In the genomic region with DNA sequence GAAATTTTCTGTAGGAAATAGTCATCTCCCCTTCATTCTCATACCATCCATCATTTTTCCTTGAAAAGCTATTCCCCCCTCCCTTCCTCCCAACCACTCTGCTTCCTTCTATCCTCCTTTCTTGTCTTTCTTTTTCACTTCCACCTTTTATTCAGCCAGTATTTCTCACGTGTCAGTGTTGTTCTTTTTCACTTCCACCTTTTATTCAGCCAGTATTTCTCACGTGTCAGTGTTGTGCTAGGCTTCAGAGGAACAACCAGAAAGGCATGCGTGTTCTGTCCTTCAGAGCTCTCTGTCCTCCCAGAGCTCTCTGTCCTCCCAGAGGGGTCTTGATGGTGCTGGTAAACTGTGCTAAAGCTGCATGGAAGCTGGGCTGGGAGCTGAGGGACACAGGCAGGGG, we compare ENCODE assay signal across 28 cellular contexts.
DNase-seq lines count a peak whose midpoint lies in the region; ATAC-seq and TF ChIP-seq lines count a peak whose summit lies in the region.
"Had no signal": no experiment of that assay in that cellular context is flagged by ENCODE, and none has a peak within 500 bp of the region (broad histone marks: within the 10 kb centered on the region; RNA-seq: fewer than 3 reads in every experiment).

No MANE protein-coding gene starts in this region.

- intact Hi-C loops in left ventricle myocardium superior (cut with micrococcal nuclease) (no loop called here), left ventricle myocardium inferior (cut with micrococcal nuclease) (no loop called here)

- ATAC-seq in left ventricle myocardium superior: peak; percentile 63
- ATAC-seq: A549; activated CD4-positive, alpha-beta T cell treated with anti-CD3 and anti-CD28 coated beads for 36 hours; activated T-cell treated with anti-CD3 and anti-CD28 coated beads, Interleukin-2, amount 50 U/mL, for 4 hours had no signal

- no peak for TF ChIP-seq CTCF in left ventricle myocardium inferior (IDR thresholded peaks at IDR 0.05; ENCODE audit: borderline replicate concordance)

- H3K4me3 ChIP-seq in left ventricle myocardium inferior: no peak overlapping the region
- H3K4me3 ChIP-seq: A549, HAP-1, heart right ventricle, sigmoid colon, SJSA1 had no signal

- no peak for DNase-seq in left ventricle myocardium superior
- DNase-seq in left ventricle myocardium inferior: no peak
- DNase-seq in NAMALWA (ENCODE audit: low spot score): peak; percentile 26
- peak; percentile 60 for DNase-seq in medulla oblongata (ENCODE audit: extremely low spot score)
- DNase-seq in islet precursor cell: no peak
- DNase-seq in NCI-H2081 (lab: John Stamatoyannopoulos, UW): no peak
- DNase-seq in HuH-7 (ENCODE audit: low spot score): no peak
- DNase-seq in activated CD8-positive, alpha-beta memory T cell treated with anti-CD3 and anti-CD28 coated beads, Interleukin-2, amount 50 U/mL, for 4 hours: no peak
- DNase-seq: activated CD4-positive, alpha-beta T cell treated with anti-CD3 and anti-CD28 coated beads for 36 hours; activated CD8-positive, alpha-beta memory T cell treated with anti-CD3 and anti-CD28 coated beads for 24 hours; activated T-cell treated with anti-CD3 and anti-CD28 coated beads, Interleukin-2, amount 50 U/mL, for 4 hours; BE2C; Caco-2; DMS79 treated with DMSO at 0.1 percent for 48 hours; effector CD8-positive, alpha-beta T cell; erythroblast; heart right ventricle; NCI-H1105 treated with DMSO at 0.1 percent for 48 hours; NCI-H2081 treated with DMSO at 0.1 percent for 48 hours; NCI-H446 treated with DMSO at 0.1 percent for 48 hours; sigmoid colon; stimulated activated CD8-positive, alpha-beta memory T cell treated with anti-CD3 and anti-CD28 coated beads, Interleukin-4, amount 100 ng/mL, for 48 hours; T-helper 1 cell; trophoblast cell had no signal

- H3K36me3 ChIP-seq in left ventricle myocardium inferior: no peaks in the 10 kb centered on the region
- H3K36me3 ChIP-seq: BE2C, HAP-1, heart right ventricle, sigmoid colon, SJSA1 had no signal

- H3K27ac ChIP-seq in left ventricle myocardium inferior (replicated peaks): no peak overlapping the region
- H3K27ac ChIP-seq: A549, HL-60, sigmoid colon, SJSA1 had no signal

- H3K9me3 ChIP-seq in left ventricle myocardium inferior (replicated peaks): peaks cover 6% of the 10 kb centered on the region
- H3K9me3 ChIP-seq: BE2C, Caco-2, HAP-1, sigmoid colon, SJSA1 had no signal

- H3K27me3 ChIP-seq in left ventricle myocardium inferior (ENCODE audit: low read depth): no peaks in the 10 kb centered on the region
- H3K27me3 ChIP-seq: BE2C, heart right ventricle, sigmoid colon, SJSA1 had no signal

- H3K4me1 ChIP-seq in left ventricle myocardium inferior: peaks cover 5% of the 10 kb centered on the region
- H3K4me1 ChIP-seq: BE2C, Caco-2, HAP-1, SJSA1 had no signal

Comparison
In these comparisons a context has a peak if more than half of its experiments do, and no peak if none do; other contexts are left out.
1. DNase-seq: peak in NAMALWA (single experiment) and medulla oblongata (single experiment); none in left ventricle myocardium superior (single experiment), left ventricle myocardium inferior (single experiment), islet precursor cell (single experiment), NCI-H2081 (0 of 2), HuH-7 (single experiment) and activated CD8-positive, alpha-beta memory T cell treated with anti-CD3 and anti-CD28 coated beads, Interleukin-2, amount 50 U/mL, for 4 hours (single experiment).